Comparison of ENCODE assay signal across 8 cellular contexts in genomic region chr20:51404297-51405060, GRCh38.
DNase-seq lines count a peak whose midpoint lies in the region; ATAC-seq and TF ChIP-seq lines count a peak whose summit lies in the region.

No MANE protein-coding gene starts in this region.

- CTCF ChIA-PET in activated CD8-positive, alpha-beta T cell treated with anti-CD3 and anti-CD28 coated beads for 36 hours (lab: Charles Lee), result interaction anchor here (1.1 to 1.6 kb wide), 7 partner anchors 11 to 138 kb away, joined by 3 to 6 read pairs (median 4); partner anchors contain the start of gene NFATC2

- peak overlapping the region; percentile 99 for H3K27ac Mint-ChIP-seq in activated CD8-positive, alpha-beta T cell treated with anti-CD3 and anti-CD28 coated beads for 36 hours
- peak overlapping the region; percentile 99 to 100 (median 99) for H3K27ac Mint-ChIP-seq in immature natural killer cell

- intact Hi-C loops in activated CD8-positive, alpha-beta T cell treated with anti-CD3 and anti-CD28 coated beads for 36 hours (cut with micrococcal nuclease), result loop anchor here (5.0 kb wide), 2 partner anchors 68 to 138 kb away; partner anchors contain the start of gene NFATC2

- ATAC-seq in GM19467 (IDR thresholded peaks at IDR 0.05; ENCODE audit: unreplicated experiment) (peak; percentile 78), HG03460 (IDR thresholded peaks at IDR 0.05; ENCODE audit: unreplicated experiment) (peak; percentile 70)
- peak; percentile 80 for ATAC-seq in activated CD8-positive, alpha-beta T cell treated with anti-CD3 and anti-CD28 coated beads for 36 hours

- POLR2A ChIA-PET in activated CD8-positive, alpha-beta T cell treated with anti-CD3 and anti-CD28 coated beads for 36 hours (lab: Charles Lee), result interaction anchor here (0.8 to 3.0 kb wide), 18 partner anchors 11 to 446 kb away, joined by 3 to 31 read pairs (median 5); partner anchors contain the start of genes DPM1, MOCS3 and NFATC2

- peaks cover 90% of the 10 kb centered on the region for H3K36me3 Mint-ChIP-seq in activated CD8-positive, alpha-beta T cell treated with anti-CD3 and anti-CD28 coated beads for 36 hours (ENCODE audit: low read depth)
- H3K36me3 Mint-ChIP-seq in immature natural killer cell, result peaks cover 26 to 59% (median 35%) of the 10 kb centered on the region in 3 donors

- DNase-seq in activated CD8-positive, alpha-beta T cell treated with anti-CD3 and anti-CD28 coated beads for 36 hours, result peak; percentile 93
- peak; percentile 90 to 93 (median 91) for DNase-seq in immature natural killer cell
- DNase-seq in stimulated activated CD8-positive, alpha-beta memory T cell treated with anti-CD3 and anti-CD28 coated beads, Interleukin-7, amount 100 ng/mL, for 24 hours (ENCODE audit: low read depth), result peak; percentile 74
- DNase-seq in NCI-H2227 (lab: John Stamatoyannopoulos, UW; ENCODE audit: unreplicated experiment), result no peak
- no peak for DNase-seq in NCI-H82 treated with DMSO at 0.1 percent for 48 hours (lab: John Stamatoyannopoulos, UW; ENCODE audit: unreplicated experiment)
- DNase-seq in NCI-H128 (lab: John Stamatoyannopoulos, UW; ENCODE audit: unreplicated experiment), result no peak

- TF ChIP-seq CTCF in activated CD8-positive, alpha-beta T cell treated with anti-CD3 and anti-CD28 coated beads for 36 hours (IDR thresholded peaks at IDR 0.05), result no peak

- peak overlapping the region; percentile 5 for H3K4me3 Mint-ChIP-seq in activated CD8-positive, alpha-beta T cell treated with anti-CD3 and anti-CD28 coated beads for 36 hours
- peak overlapping the region; percentile 72 to 88 (median 77) for H3K4me3 Mint-ChIP-seq in immature natural killer cell

- H3K4me1 Mint-ChIP-seq in activated CD8-positive, alpha-beta T cell treated with anti-CD3 and anti-CD28 coated beads for 36 hours (ENCODE audit: low read depth), result peaks cover 87% of the 10 kb centered on the region
- H3K4me1 Mint-ChIP-seq in immature natural killer cell, result peaks cover 96 to 99% of the 10 kb centered on the region in 2 donors

- no peaks in the 10 kb centered on the region for H3K27me3 Mint-ChIP-seq in activated CD8-positive, alpha-beta T cell treated with anti-CD3 and anti-CD28 coated beads for 36 hours
- H3K27me3 Mint-ChIP-seq in immature natural killer cell (ENCODE audit: low read depth in 3 of 3), result peaks cover 20 to 59% (median 49%) of the 10 kb centered on the region in 3 donors

- no peaks in the 10 kb centered on the region for H3K9me3 Mint-ChIP-seq in activated CD8-positive, alpha-beta T cell treated with anti-CD3 and anti-CD28 coated beads for 36 hours
- no peaks in the 10 kb centered on the region for H3K9me3 Mint-ChIP-seq in immature natural killer cell

Comparison
In these comparisons a context has a peak if more than half of its experiments do, and no peak if none do; other contexts are left out.
1. DNase-seq: peak in activated CD8-positive, alpha-beta T cell treated with anti-CD3 and anti-CD28 coated beads for 36 hours (single experiment), immature natural killer cell (3 of 3) and stimulated activated CD8-positive, alpha-beta memory T cell treated with anti-CD3 and anti-CD28 coated beads, Interleukin-7, amount 100 ng/mL, for 24 hours (single experiment); none in NCI-H2227 (single experiment), NCI-H82 treated with DMSO at 0.1 percent for 48 hours (single experiment) and NCI-H128 (single experiment).
2. Peak in every context shown above with its lines, with median percentiles within 50 percentile points of each other: ATAC-seq.